Comparison of ENCODE assay signal across 11 cellular contexts in genomic region chr6:98921038-98921437, GRCh38. TPM values are rescaled to one million over a fixed set of nuclear protein-coding genes. Genes with fewer than 3 reads are reported as not detected.
A peak's percentile ranks its signal among the peaks of the same experiment; 100 is the strongest.
DNase-seq lines count a peak whose midpoint lies in the region; ATAC-seq and TF ChIP-seq lines count a peak whose summit lies in the region.
"Had no signal": no experiment of that assay in that cellular context is flagged by ENCODE, and none has a peak within 500 bp of the region (broad histone marks: within the 10 kb centered on the region; RNA-seq: fewer than 3 reads in every experiment).

No MANE protein-coding gene starts in this region.

- no peak for TF ChIP-seq POLR2A in lower leg skin (IDR thresholded peaks at IDR 0.05)

- ATAC-seq in HG02678 (IDR thresholded peaks at IDR 0.05; ENCODE audit: unreplicated experiment) (peak; percentile 94), HG03460 (IDR thresholded peaks at IDR 0.05; ENCODE audit: unreplicated experiment) (peak; percentile 93), sciatic nerve (no peak)

- H3K9me3 ChIP-seq in cardiac muscle cell (ENCODE audit: low read depth): no peaks in the 10 kb centered on the region
- H3K9me3 ChIP-seq in left ventricle myocardium inferior (replicated peaks): no peaks in the 10 kb centered on the region

- H3K27me3 ChIP-seq in cardiac muscle cell (no peaks in the 10 kb centered on the region), left ventricle myocardium inferior (ENCODE audit: low read depth) (no peaks in the 10 kb centered on the region)

- intact Hi-C loops in left ventricle myocardium inferior (cut with micrococcal nuclease): no loop called here
- intact Hi-C loops in sciatic nerve (cut with DNase I): no loop called here
- intact Hi-C loops in lower leg skin (cut with DNase I; ENCODE audit: low total_unique reads): no loop called here

- H3K4me1 ChIP-seq in cardiac muscle cell (ENCODE audit: low read depth) (no peaks in the 10 kb centered on the region), left ventricle myocardium inferior (peaks cover 22% of the 10 kb centered on the region)

- H3K27ac ChIP-seq in cardiac muscle cell (peak overlapping the region; percentile 4), left ventricle myocardium inferior (replicated peaks) (no peak overlapping the region)
- H3K27ac ChIP-seq: skin epidermis had no signal

- DNase-seq in cardiac muscle cell (ENCODE audit: low read depth in 1 of 2, low spot score in 1 of 2) (no peak), left ventricle myocardium inferior (no peak), putamen (ENCODE audit: low spot score) (no peak), sciatic nerve (ENCODE audit: low spot score) (no peak), lower leg skin (ENCODE audit: low spot score in 2 of 2) (no peak), NCI-H1930 (lab: John Stamatoyannopoulos, UW) (no peak)
- DNase-seq: activated CD4-positive, alpha-beta T cell treated with anti-CD3 and anti-CD28 coated beads for 1 hour; NCI-H2081 treated with DMSO at 0.1 percent for 48 hours had no signal

- no peak overlapping the region for H3K4me3 ChIP-seq in cardiac muscle cell
- no peak overlapping the region for H3K4me3 ChIP-seq in left ventricle myocardium inferior
- H3K4me3 ChIP-seq in lower leg skin (ENCODE audit: low read depth, poor library complexity, severe bottlenecking): no peak overlapping the region
- H3K4me3 ChIP-seq: skin epidermis had no signal

- no peaks in the 10 kb centered on the region for H3K36me3 ChIP-seq in cardiac muscle cell
- H3K36me3 ChIP-seq in left ventricle myocardium inferior: peaks cover 10% of the 10 kb centered on the region

- TF ChIP-seq CTCF in cardiac muscle cell (IDR thresholded peaks at IDR 0.05; ENCODE audit: low read depth, low read length) (no peak), left ventricle myocardium inferior (IDR thresholded peaks at IDR 0.05; ENCODE audit: borderline replicate concordance) (no peak), lower leg skin (IDR thresholded peaks at IDR 0.05) (no peak)

RNA-seq across cellular contexts. Expression of gene FBXL4, which starts 26.7 kb away (rescaled TPM):
- total RNA-seq in cardiac muscle cell: 9.2 and 12.7 TPM in 2 replicates
- 7.2 and 11.4 TPM in 2 replicates for polyA plus RNA-seq in cardiac muscle cell
- 17.2 TPM for total RNA-seq in left ventricle myocardium inferior
- 40.7 TPM for total RNA-seq in sciatic nerve
- total RNA-seq in lower leg skin: 10 to 100 TPM; 14.7 to 18.4 (median 17.3) TPM
